In the genomic region with DNA sequence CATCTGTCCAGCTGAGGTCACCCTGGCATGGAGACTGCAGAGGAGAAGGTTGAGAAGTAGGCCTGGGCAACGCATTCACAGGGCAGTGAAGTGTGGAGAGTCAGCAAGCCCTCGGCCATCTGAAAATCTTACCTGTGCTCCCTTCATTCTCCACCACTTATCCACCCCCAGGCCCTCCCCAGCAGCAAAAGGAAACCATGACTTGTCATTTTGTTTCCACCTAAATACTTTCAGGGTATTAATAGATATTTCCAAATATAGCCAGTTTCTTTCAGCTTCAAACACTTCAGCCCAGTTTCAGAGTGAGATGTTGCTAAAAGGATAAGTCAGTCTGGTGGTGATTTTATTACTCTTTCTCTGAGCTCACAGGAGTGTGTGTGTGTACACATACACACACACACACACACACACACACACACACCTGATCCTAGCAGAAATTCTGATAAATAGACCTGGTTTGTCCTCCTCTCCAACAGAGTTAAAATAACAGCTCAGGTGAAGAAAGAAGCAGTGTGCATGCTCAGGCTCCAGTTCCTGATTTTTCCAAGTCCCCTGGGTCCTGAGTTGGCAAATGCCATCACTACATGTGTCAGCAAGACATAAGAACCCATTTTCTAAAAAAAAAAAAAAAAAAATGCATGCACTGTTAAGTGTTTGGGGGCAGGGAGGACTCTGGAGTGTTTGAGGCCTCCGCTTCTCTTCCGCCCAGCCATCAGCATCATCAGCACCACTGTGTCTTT, we compare ENCODE assay signal across 17 cellular contexts.
DNase-seq lines count a peak whose midpoint lies in the region; ATAC-seq and TF ChIP-seq lines count a peak whose summit lies in the region.
"Had no signal": no experiment of that assay in that cellular context is flagged by ENCODE, and none has a peak within 500 bp of the region (broad histone marks: within the 10 kb centered on the region; RNA-seq: fewer than 3 reads in every experiment).

No MANE protein-coding gene starts in this region.

- H4K20me1 ChIP-seq in MM.1S (ENCODE audit: insufficient read depth, low read length), result no peaks in the 10 kb centered on the region

- DNase-seq in GM12864 (ENCODE audit: low read depth), result peak; percentile 22
- peak; percentile 90 for DNase-seq in MM.1S
- no peak for DNase-seq in NK-92 (lab: John Stamatoyannopoulos, UW; ENCODE audit: unreplicated experiment)
- no peak for DNase-seq in omental fat pad (ENCODE audit: low spot score)
- DNase-seq in activated T-cell treated with anti-CD3 and anti-CD28 coated beads, Interleukin-2, amount 50 U/mL, for 48 hours, result no peak
- DNase-seq in foreskin keratinocyte, result no peak
- DNase-seq: activated CD4-positive, CD25-positive, alpha-beta regulatory T cell; activated effector memory CD4-positive, alpha-beta T cell treated with anti-CD3 and anti-CD28 coated beads, Interleukin-2, amount 50 U/mL, for 16 hours; Caco-2; H7; Karpas-422; NCI-H1105 treated with DMSO at 0.1 percent for 48 hours; right lobe of liver; T-cell had no signal

- no peaks in the 10 kb centered on the region for H3K79me2 ChIP-seq in MM.1S (ENCODE audit: low read length)

- H3K4me3 ChIP-seq in GM12864 (ENCODE audit: low read depth, low read length) (no peak overlapping the region), MM.1S (ENCODE audit: low read length) (peak overlapping the region; percentile 9; the same call in 1 of the 2 replicates)
- H3K4me3 ChIP-seq: right lobe of liver, vagina had no signal

- peaks cover 13% of the 10 kb centered on the region for H3F3A ChIP-seq in MM.1S (ENCODE audit: insufficient read depth, low read length)

- H3K36me3 ChIP-seq in MM.1S (replicated peaks; ENCODE audit: insufficient read depth, low read length), result no peaks in the 10 kb centered on the region
- H3K36me3 ChIP-seq: right lobe of liver, vagina had no signal

- no peaks in the 10 kb centered on the region for H3K9me2 ChIP-seq in MM.1S (replicated peaks; ENCODE audit: insufficient read depth, low read length)

- no peaks in the 10 kb centered on the region for H3K9me3 ChIP-seq in MM.1S (replicated peaks; ENCODE audit: insufficient read depth, low read length)
- H3K9me3 ChIP-seq: Caco-2, right lobe of liver, vagina had no signal

- H3K27ac ChIP-seq in MM.1S (ENCODE audit: low read length) (peak overlapping the region; percentile 83), foreskin keratinocyte (no peak overlapping the region)
- H3K27ac ChIP-seq: right lobe of liver, vagina had no signal

- peak overlapping the region; percentile 77 for H2AFZ ChIP-seq in MM.1S (ENCODE audit: low read length)

- H3K27me3 ChIP-seq in MM.1S (replicated peaks; ENCODE audit: insufficient read depth, low read length) (no peaks in the 10 kb centered on the region), foreskin keratinocyte (no peaks in the 10 kb centered on the region)
- H3K27me3 ChIP-seq: right lobe of liver, vagina had no signal

- H3K9ac ChIP-seq in MM.1S (ENCODE audit: low read length), result peak overlapping the region; percentile 18; the same call in 1 of the 2 replicates

- ATAC-seq in GM19455 (IDR thresholded peaks at IDR 0.05; ENCODE audit: unreplicated experiment) (peak; percentile 71), HG02870 (IDR thresholded peaks at IDR 0.05; ENCODE audit: unreplicated experiment) (peak; percentile 75), omental fat pad (ENCODE audit: low FRiP score) (no peak), foreskin keratinocyte (no peak)
- ATAC-seq: right lobe of liver, T-cell had no signal

- TF ChIP-seq CTCF in GM12864 (IDR thresholded peaks at IDR 0.05; ENCODE audit: low read depth, low read length, missing control alignments) (no peak), MM.1S (IDR thresholded peaks at IDR 0.05; ENCODE audit: low read length) (no peak), omental fat pad (IDR thresholded peaks at IDR 0.05) (no peak), foreskin keratinocyte (conservative IDR thresholded peaks at IDR 0.05) (no peak)

- peak overlapping the region; percentile 60 for H3K4me2 ChIP-seq in MM.1S (ENCODE audit: low read depth, low read length)

- H3K4me1 ChIP-seq in MM.1S (ENCODE audit: low read length) (peaks cover 27% of the 10 kb centered on the region), foreskin keratinocyte (no peaks in the 10 kb centered on the region)
- H3K4me1 ChIP-seq: Caco-2, right lobe of liver, vagina had no signal

Comparison
In these comparisons a context has a peak if more than half of its experiments do, and no peak if none do; other contexts are left out.
1. DNase-seq: peak in GM12864 (single experiment) and MM.1S (single experiment); none in NK-92 (single experiment), omental fat pad (single experiment), activated T-cell treated with anti-CD3 and anti-CD28 coated beads, Interleukin-2, amount 50 U/mL, for 48 hours (0 of 2) and foreskin keratinocyte (0 of 2).
2. ATAC-seq: peak in GM19455 (single experiment) and HG02870 (single experiment); none in omental fat pad (single experiment) and foreskin keratinocyte (single experiment).